7 cellular contexts compared by ENCODE assay signal in the genomic region with DNA sequence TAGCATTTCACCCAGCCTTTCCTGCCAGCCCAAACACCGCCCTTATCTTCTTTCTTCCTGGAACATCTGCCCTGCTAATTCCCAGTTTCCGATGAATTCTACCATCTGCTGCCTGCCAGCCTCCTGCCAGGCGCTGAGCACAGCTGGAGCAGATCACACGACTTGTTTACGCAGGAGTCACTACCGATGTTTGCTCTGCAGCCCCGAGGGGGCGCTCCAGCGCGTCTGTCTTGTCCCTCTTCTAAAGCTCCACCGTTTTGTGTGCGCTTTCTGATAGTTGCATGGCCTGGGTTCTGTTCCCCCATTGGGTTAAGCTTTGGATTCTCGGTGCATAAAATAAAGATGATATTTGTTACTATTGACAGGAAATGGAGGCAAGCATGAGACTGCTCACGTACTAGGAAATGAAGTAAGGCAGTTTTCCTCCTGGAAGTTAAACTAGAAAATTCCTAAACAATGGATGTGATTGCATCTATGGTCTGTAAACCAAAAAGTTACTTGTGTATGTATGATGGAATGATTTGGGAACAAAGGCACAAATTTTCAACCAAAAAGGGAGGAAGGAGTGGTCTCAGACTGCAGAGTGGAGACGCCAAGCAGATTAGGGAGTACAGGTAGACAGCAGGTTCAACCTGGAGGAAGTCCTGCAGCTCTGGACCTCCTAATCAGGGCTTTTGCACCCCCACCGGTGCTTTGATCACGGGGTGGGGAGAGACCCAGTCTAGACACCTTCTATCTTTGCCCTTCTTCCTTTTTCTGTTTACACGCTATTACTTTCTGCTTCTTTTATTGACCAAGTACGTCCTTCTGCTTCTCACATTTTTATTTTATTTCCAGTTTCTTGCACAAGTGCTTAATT. TPM values are rescaled to one million over a fixed set of nuclear protein-coding genes. Genes with fewer than 3 reads are reported as not detected.
A peak's percentile ranks its signal among the peaks of the same experiment; 100 is the strongest.
DNase-seq lines count a peak whose midpoint lies in the region; ATAC-seq and TF ChIP-seq lines count a peak whose summit lies in the region.

No MANE protein-coding gene starts in this region.

- no peaks in the 10 kb centered on the region for H3K27me3 Mint-ChIP-seq in activated CD4-positive, alpha-beta T cell treated with anti-CD3 and anti-CD28 coated beads for 36 hours

- peaks cover 7% of the 10 kb centered on the region for H3K9me3 Mint-ChIP-seq in activated CD4-positive, alpha-beta T cell treated with anti-CD3 and anti-CD28 coated beads for 36 hours (ENCODE audit: low read depth)

- ATAC-seq in HG03045 (IDR thresholded peaks at IDR 0.05; ENCODE audit: unreplicated experiment) (peak; percentile 38), left colon (peak; percentile 69)
- peak; percentile 43 for ATAC-seq in activated CD4-positive, alpha-beta T cell treated with anti-CD3 and anti-CD28 coated beads for 36 hours

- in situ Hi-C loops in GM13976 (cut with MboI; ENCODE audit: low sequenced_read_pairs, unreplicated experiment), result no loop called here

- TF ChIP-seq CTCF in GM13976 (IDR thresholded peaks at IDR 0.05; ENCODE audit: borderline replicate concordance, control extremely low read depth, extremely low read depth, insufficient read depth, missing control alignments), result peak; percentile 87

- POLR2A ChIA-PET in activated CD4-positive, alpha-beta T cell treated with anti-CD3 and anti-CD28 coated beads for 36 hours (lab: Charles Lee), result interaction anchor here (0.6 to 1.7 kb wide), 13 partner anchors 12 to 261 kb away, joined by 3 to 9 read pairs (median 3); a partner anchor contains a TSS

- intact Hi-C loops in activated CD4-positive, alpha-beta T cell treated with anti-CD3 and anti-CD28 coated beads for 36 hours (cut with DNase I, micrococcal nuclease), result loop anchor here in 1 of 2 experiments (5.0 to 10.0 kb wide), 2 partner anchors 116 to 272 kb away; a partner anchor contains a TSS
- intact Hi-C loops in left colon (cut with DNase I, micrococcal nuclease), result loop anchor here in 1 of 2 donors (10.0 kb wide), 1 partner anchor 72 kb away; no protein-coding TSS in a partner anchor

- CTCF ChIA-PET in activated CD4-positive, alpha-beta T cell treated with anti-CD3 and anti-CD28 coated beads for 36 hours (lab: Charles Lee), result interaction anchor here (0.5 to 3.4 kb wide), 44 partner anchors 9 to 495 kb away, joined by 3 to 113 read pairs (median 4); a partner anchor contains a TSS

- H3K27ac Mint-ChIP-seq in activated CD4-positive, alpha-beta T cell treated with anti-CD3 and anti-CD28 coated beads for 36 hours, result peak overlapping the region; percentile 87

- peak overlapping the region; percentile 57 for H3K4me3 Mint-ChIP-seq in activated CD4-positive, alpha-beta T cell treated with anti-CD3 and anti-CD28 coated beads for 36 hours

- peak; percentile 78 for DNase-seq in GM13976 (ENCODE audit: low spot score)
- DNase-seq in NCI-H345 (lab: John Stamatoyannopoulos, UW), result peak; percentile 86
- DNase-seq in activated CD4-positive, alpha-beta T cell treated with anti-CD3 and anti-CD28 coated beads for 36 hours, result peak; percentile 94
- DNase-seq in cerebellum (ENCODE audit: low spot score), result peak; percentile 52
- DNase-seq in left colon, result peak; percentile 88 to 91
- peak; percentile 60 to 85 (median 80) for DNase-seq in stimulated activated CD4-positive, alpha-beta T cell treated with anti-CD3 and anti-CD28 coated beads, Interleukin-1b, Interleukin-23, amount 100 ng/mL, for 24 hours (ENCODE audit: low read depth in 4 of 4, low spot score in 1 of 4)

- H3K36me3 Mint-ChIP-seq in activated CD4-positive, alpha-beta T cell treated with anti-CD3 and anti-CD28 coated beads for 36 hours (ENCODE audit: low read depth), result peaks cover 22% of the 10 kb centered on the region

- H3K4me1 Mint-ChIP-seq in activated CD4-positive, alpha-beta T cell treated with anti-CD3 and anti-CD28 coated beads for 36 hours, result peaks cover 79% of the 10 kb centered on the region

RNA-seq across cellular contexts. Expression of a gene that starts 2.2 kb away (rescaled TPM):
- total RNA-seq in activated CD4-positive, alpha-beta T cell treated with anti-CD3 and anti-CD28 coated beads for 36 hours, result 100 to 1,000 TPM; 206 to 246 TPM
- total RNA-seq in cerebellum, result 48.1 TPM
- total RNA-seq in left colon, result 10 to 100 TPM; 71.7 to 90.7 TPM

RNA-seq across cellular contexts. Expression of a gene that starts 24.4 kb away (rescaled TPM):
- total RNA-seq in activated CD4-positive, alpha-beta T cell treated with anti-CD3 and anti-CD28 coated beads for 36 hours, result 100 to 1,000 TPM; 659 to 980 TPM
- total RNA-seq in cerebellum (not detected), left colon (1 to 10 TPM in 1 of 2 donors, under 1 TPM in 1; 0.61 to 1.8 TPM)

Comparison
In these comparisons a context has a peak if more than half of its experiments do, and no peak if none do; other contexts are left out.
1. Peak in every context shown above with its lines: DNase-seq and ATAC-seq.
2. RNA of a gene that starts 24.4 kb away (total RNA-seq): 659 to 980 TPM in activated CD4-positive, alpha-beta T cell treated with anti-CD3 and anti-CD28 coated beads for 36 hours; 0.61 to 1.8 TPM in left colon and not detected in cerebellum (single experiment); every median in the first group is over 100 times any median in the second.